In genomic region chr5:167982-168660, GRCh38 we compare ENCODE assay signal across 11 cellular contexts. TPM values are rescaled to one million over a fixed set of nuclear protein-coding genes. Genes with fewer than 3 reads are reported as not detected.
DNase-seq lines count a peak whose midpoint lies in the region; ATAC-seq, FAIRE-seq and TF ChIP-seq lines count a peak whose summit lies in the region.
"Had no signal": no experiment of that assay in that cellular context is flagged by ENCODE, and none has a peak within 500 bp of the region (broad histone marks: within the 10 kb centered on the region; RNA-seq: fewer than 3 reads in every experiment).

No MANE protein-coding gene starts in this region.

- peaks cover 25% of the 10 kb centered on the region for H3K4me1 Mint-ChIP-seq in neural progenitor cell
- no peaks in the 10 kb centered on the region for H3K4me1 Mint-ChIP-seq in activated CD8-positive, alpha-beta T cell treated with anti-CD3 and anti-CD28 coated beads, Interleukin-2, amount 10 ng/mL, durations not matched to agents 7 days and 5 days (ENCODE audit: low read depth)
- H3K4me1 Mint-ChIP-seq: activated CD4-positive, alpha-beta T cell treated with anti-CD3 and anti-CD28 coated beads, Interleukin-2, amount 10 ng/mL, durations not matched to agents 24 days and 14 days had no signal

- DNase-seq in BJ (ENCODE audit: low read depth) = peak; percentile 95
- DNase-seq in HTR-8/SVneo (ENCODE audit: insufficient read length, low spot score) = peak; percentile 93
- peak; percentile 92 to 98 for DNase-seq in cardiac fibroblast (ENCODE audit: low read depth in 2 of 2)
- DNase-seq in neural progenitor cell (ENCODE audit: low spot score) = no peak
- DNase-seq in cerebellar nuclear complex (lab: John Stamatoyannopoulos, UW) = no peak
- no peak for DNase-seq in activated CD8-positive, alpha-beta T cell treated with anti-CD3 and anti-CD28 coated beads, Interleukin-2, amount 10 ng/mL, durations not matched to agents 7 days and 5 days
- DNase-seq: activated CD4-positive, alpha-beta T cell treated with anti-CD3 and anti-CD28 coated beads, Interleukin-2, amount 10 ng/mL, durations not matched to agents 24 days and 14 days; DMS53 had no signal

- H3K36me3 ChIP-seq in BJ (ENCODE audit: control insufficient read depth, insufficient read depth, low read length) (no peaks in the 10 kb centered on the region), neural progenitor cell (no peaks in the 10 kb centered on the region)
- H3K36me3 ChIP-seq: adrenal gland had no signal

- no peak overlapping the region for H3K4me3 ChIP-seq in BJ (ENCODE audit: low read depth, low read length)
- no peak overlapping the region for H3K4me3 ChIP-seq in cardiac fibroblast (replicated peaks in 1 of 2; ENCODE audit: low read depth in 2 of 2, low read length in 2 of 2)
- H3K4me3 ChIP-seq in neural progenitor cell = no peak overlapping the region
- H3K4me3 ChIP-seq: adrenal gland had no signal

- peaks cover 21% of the 10 kb centered on the region for H3F3A ChIP-seq in neural progenitor cell (ENCODE audit: low read depth)

- no peak overlapping the region for H2AFZ ChIP-seq in neural progenitor cell (replicated peaks)

- peak overlapping the region; percentile 33 for H3K27ac Mint-ChIP-seq in neural progenitor cell
- H3K27ac Mint-ChIP-seq in activated CD8-positive, alpha-beta T cell treated with anti-CD3 and anti-CD28 coated beads, Interleukin-2, amount 10 ng/mL, durations not matched to agents 7 days and 5 days = no peak overlapping the region
- H3K27ac Mint-ChIP-seq: activated CD4-positive, alpha-beta T cell treated with anti-CD3 and anti-CD28 coated beads, Interleukin-2, amount 10 ng/mL, durations not matched to agents 24 days and 14 days had no signal

- H3K27me3 Mint-ChIP-seq in neural progenitor cell (ENCODE audit: insufficient read depth, low read depth) = peaks cover 11% of the 10 kb centered on the region
- no peaks in the 10 kb centered on the region for H3K27me3 Mint-ChIP-seq in activated CD8-positive, alpha-beta T cell treated with anti-CD3 and anti-CD28 coated beads, Interleukin-2, amount 10 ng/mL, durations not matched to agents 7 days and 5 days (ENCODE audit: low read depth)
- H3K27me3 Mint-ChIP-seq: activated CD4-positive, alpha-beta T cell treated with anti-CD3 and anti-CD28 coated beads, Interleukin-2, amount 10 ng/mL, durations not matched to agents 24 days and 14 days had no signal

- FAIRE-seq in HTR-8/SVneo (lab: Jason Lieb, UNC) = peak; percentile 72

- no peak for TF ChIP-seq CTCF in BJ (IDR thresholded peaks at IDR 0.05; ENCODE audit: insufficient read depth, low read depth, low read length)
- no peak for TF ChIP-seq CTCF in cardiac fibroblast (IDR thresholded peaks at IDR 0.05; ENCODE audit: low read depth, low read length)
- no peak for TF ChIP-seq CTCF in neural progenitor cell (IDR thresholded peaks at IDR 0.05)

- peak overlapping the region; percentile 32 for H3K9ac ChIP-seq in neural progenitor cell

- H3K27ac ChIP-seq in neural progenitor cell = peak overlapping the region; percentile 2
- H3K27ac ChIP-seq: adrenal gland had no signal

- H3K4me2 ChIP-seq in neural progenitor cell = no peak overlapping the region

- CTCF ChIA-PET in BJ (lab: Yijun Ruan, JAX) = interaction anchor here (0.6 to 3.3 kb wide), 3 partner anchors 11 to 36 kb away, joined by 3 to 18 read pairs (median 3); no protein-coding TSS in a partner anchor
- CTCF ChIA-PET in activated CD8-positive, alpha-beta T cell treated with anti-CD3 and anti-CD28 coated beads, Interleukin-2, amount 10 ng/mL, durations not matched to agents 7 days and 5 days (lab: Charles Lee) = no interaction called here

- H3K9me3 Mint-ChIP-seq in neural progenitor cell = peaks cover 8% of the 10 kb centered on the region
- H3K9me3 Mint-ChIP-seq in activated CD8-positive, alpha-beta T cell treated with anti-CD3 and anti-CD28 coated beads, Interleukin-2, amount 10 ng/mL, durations not matched to agents 7 days and 5 days (ENCODE audit: insufficient read depth) = no peaks in the 10 kb centered on the region
- H3K9me3 Mint-ChIP-seq: activated CD4-positive, alpha-beta T cell treated with anti-CD3 and anti-CD28 coated beads, Interleukin-2, amount 10 ng/mL, durations not matched to agents 24 days and 14 days had no signal

- H4K20me1 ChIP-seq in neural progenitor cell (ENCODE audit: low read depth) = no peaks in the 10 kb centered on the region

- POLR2A ChIA-PET in BJ (lab: Charles Lee) = interaction anchor here (0.6 kb wide), 1 partner anchor 789 kb away, joined by 3 read pairs; no protein-coding TSS in a partner anchor
- POLR2A ChIA-PET in activated CD8-positive, alpha-beta T cell treated with anti-CD3 and anti-CD28 coated beads, Interleukin-2, amount 10 ng/mL, durations not matched to agents 7 days and 5 days (lab: Charles Lee) = no interaction called here

- ATAC-seq in HG03439 (IDR thresholded peaks at IDR 0.05; ENCODE audit: unreplicated experiment) = no peak
- no peak for ATAC-seq in GM19397 (IDR thresholded peaks at IDR 0.05; ENCODE audit: unreplicated experiment)
- no peak for ATAC-seq in activated CD8-positive, alpha-beta T cell treated with anti-CD3 and anti-CD28 coated beads, Interleukin-2, amount 10 ng/mL, durations not matched to agents 7 days and 5 days

- H3K4me1 ChIP-seq in neural progenitor cell = no peaks in the 10 kb centered on the region
- H3K4me1 ChIP-seq: adrenal gland had no signal

- no peaks in the 10 kb centered on the region for H3K9me3 ChIP-seq in neural progenitor cell (ENCODE audit: low read depth)
- H3K9me3 ChIP-seq: adrenal gland had no signal

- H3K36me3 Mint-ChIP-seq in neural progenitor cell = peaks cover 17% of the 10 kb centered on the region
- H3K36me3 Mint-ChIP-seq in activated CD8-positive, alpha-beta T cell treated with anti-CD3 and anti-CD28 coated beads, Interleukin-2, amount 10 ng/mL, durations not matched to agents 7 days and 5 days (ENCODE audit: low read depth) = no peaks in the 10 kb centered on the region

- H3K79me2 ChIP-seq in neural progenitor cell (ENCODE audit: low read depth) = no peaks in the 10 kb centered on the region

- no peak overlapping the region for H3K4me3 Mint-ChIP-seq in neural progenitor cell
- no peak overlapping the region for H3K4me3 Mint-ChIP-seq in activated CD8-positive, alpha-beta T cell treated with anti-CD3 and anti-CD28 coated beads, Interleukin-2, amount 10 ng/mL, durations not matched to agents 7 days and 5 days
- H3K4me3 Mint-ChIP-seq: activated CD4-positive, alpha-beta T cell treated with anti-CD3 and anti-CD28 coated beads, Interleukin-2, amount 10 ng/mL, durations not matched to agents 24 days and 14 days had no signal

- no peaks in the 10 kb centered on the region for H3K27me3 ChIP-seq in BJ (ENCODE audit: control insufficient read depth, insufficient read depth, low read length)
- H3K27me3 ChIP-seq in neural progenitor cell = no peaks in the 10 kb centered on the region
- H3K27me3 ChIP-seq: adrenal gland had no signal

RNA-seq across cellular contexts. Expression of gene LRRC14B, which starts 23.2 kb away (rescaled TPM):
- polyA plus RNA-seq in BJ (2011; rRNA removed) = not detected in 2 replicates
- not detected in 2 replicates for polyA minus RNA-seq in BJ (2011; rRNA and poly(A)+ RNA removed)
- not detected in 2 replicates for total RNA-seq in neural progenitor cell (ENCODE audit: low replicate concordance)
- total RNA-seq in activated CD8-positive, alpha-beta T cell treated with anti-CD3 and anti-CD28 coated beads, Interleukin-2, amount 10 ng/mL, durations not matched to agents 7 days and 5 days = not detected
- total RNA-seq: activated CD4-positive, alpha-beta T cell treated with anti-CD3 and anti-CD28 coated beads, Interleukin-2, amount 10 ng/mL, durations not matched to agents 24 days and 14 days; adrenal gland had no signal
- polyA plus RNA-seq: adrenal gland had no signal

RNA-seq across cellular contexts. Expression of gene CCDC127, which starts 49.8 kb away (rescaled TPM):
- 4.5 and 4.8 TPM in 2 replicates for polyA plus RNA-seq in BJ (2011; rRNA removed)
- polyA minus RNA-seq in BJ (2011; rRNA and poly(A)+ RNA removed) = 2.3 and 2.9 TPM in 2 replicates
- total RNA-seq in neural progenitor cell (ENCODE audit: low replicate concordance) = 7.0 TPM in 2 replicates
- total RNA-seq in activated CD8-positive, alpha-beta T cell treated with anti-CD3 and anti-CD28 coated beads, Interleukin-2, amount 10 ng/mL, durations not matched to agents 7 days and 5 days = 1 to 10 TPM; 5.3 to 6.8 TPM

RNA-seq across cellular contexts. Expression of gene SDHA, which starts 50.0 kb away (rescaled TPM):
- polyA plus RNA-seq in BJ (2011; rRNA removed) = 74.9 and 112 TPM in 2 replicates
- polyA minus RNA-seq in BJ (2011; rRNA and poly(A)+ RNA removed) = 94.7 and 147 TPM in 2 replicates
- 47.1 and 48.5 TPM in 2 replicates for total RNA-seq in neural progenitor cell (ENCODE audit: low replicate concordance)
- total RNA-seq in activated CD8-positive, alpha-beta T cell treated with anti-CD3 and anti-CD28 coated beads, Interleukin-2, amount 10 ng/mL, durations not matched to agents 7 days and 5 days = 100 to 1,000 TPM; 145 to 152 TPM

Comparison
In these comparisons a context has a peak if more than half of its experiments do, and no peak if none do; other contexts are left out.
1. DNase-seq: peak in BJ (single experiment), HTR-8/SVneo (single experiment) and cardiac fibroblast (2 of 2); none in neural progenitor cell (single experiment), cerebellar nuclear complex (0 of 2) and activated CD8-positive, alpha-beta T cell treated with anti-CD3 and anti-CD28 coated beads, Interleukin-2, amount 10 ng/mL, durations not matched to agents 7 days and 5 days (single experiment).